In genomic region chr2:165835363-165835762, GRCh38 we compare ENCODE assay signal across 27 cellular contexts.
"Had no signal": no experiment of that assay in that cellular context is flagged by ENCODE, and none has a peak within 500 bp of the region (broad histone marks: within the 10 kb centered on the region; RNA-seq: fewer than 3 reads in every experiment).

No MANE protein-coding gene starts in this region.

- H3K36me3 Mint-ChIP-seq: neural progenitor cell; stimulated activated effector memory CD8-positive, alpha-beta T cell treated with anti-CD3 and anti-CD28 coated beads, Interleukin-12 subunit alpha, Interleukin-12 subunit beta, amount 100 ng/mL, for 72 hours had no signal

- H2AFZ ChIP-seq: neural progenitor cell, parathyroid adenoma had no signal

- H3K27ac ChIP-seq: neural progenitor cell, ovary, parathyroid adenoma, psoas muscle, right lobe of liver, sigmoid colon, stomach, thoracic aorta, thyroid gland, tibial nerve, upper lobe of left lung, vagina had no signal

- H3K9ac ChIP-seq: neural progenitor cell, parathyroid adenoma had no signal

- H3K27me3 Mint-ChIP-seq: progenitor cell of endocrine pancreas; stimulated activated naive B cell treated with anti-CD40 and anti-IgM and Interleukin-4, amounts not matched to agents 10 μg/mL and 1 μg/mL and 100 μg/mL, for 72 hours; stimulated activated naive CD8-positive, alpha-beta T cell treated with anti-CD3 and anti-CD28 coated beads, Interleukin-15, Interleukin-2, amounts not matched to agents 100 ng/mL and 50 ng/mL, for 24 hours had no signal

- H3K36me3 ChIP-seq: neural progenitor cell, ovary, right lobe of liver, sigmoid colon, stomach, thoracic aorta, thyroid gland, tibial nerve, upper lobe of left lung, vagina had no signal

- H3K79me2 ChIP-seq: parathyroid adenoma had no signal

- H3K27me3 ChIP-seq: neural progenitor cell, ovary, right lobe of liver, sigmoid colon, stomach, thyroid gland, tibial nerve, upper lobe of left lung, vagina had no signal

- H3K4me3 ChIP-seq: neural progenitor cell, ovary, psoas muscle, right lobe of liver, sigmoid colon, stomach, thoracic aorta, thyroid gland, tibial nerve, upper lobe of left lung, vagina had no signal

- ATAC-seq: psoas muscle; right cardiac atrium; right lobe of liver; stimulated activated effector memory CD8-positive, alpha-beta T cell treated with anti-CD3 and anti-CD28 coated beads, Interleukin-12 subunit alpha, Interleukin-12 subunit beta, amount 100 ng/mL, for 72 hours; stimulated activated naive B cell treated with anti-CD40 and anti-IgM and Interleukin-4, amounts not matched to agents 10 μg/mL and 1 μg/mL and 100 μg/mL, for 72 hours had no signal

- H3K9me3 ChIP-seq: ovary, psoas muscle, right lobe of liver, sigmoid colon, stomach, thoracic aorta, thyroid gland, tibial nerve, upper lobe of left lung, vagina had no signal

- H3K4me1 ChIP-seq: neural progenitor cell, parathyroid adenoma, psoas muscle, right lobe of liver, sigmoid colon, stomach, thyroid gland, tibial nerve, upper lobe of left lung, vagina had no signal

- H3K4me1 Mint-ChIP-seq: nephron; stimulated activated effector memory CD8-positive, alpha-beta T cell treated with anti-CD3 and anti-CD28 coated beads, Interleukin-12 subunit alpha, Interleukin-12 subunit beta, amount 100 ng/mL, for 72 hours; stimulated activated naive B cell treated with anti-CD40 and anti-IgM and Interleukin-4, amounts not matched to agents 10 μg/mL and 1 μg/mL and 100 μg/mL, for 72 hours had no signal

- H3K4me2 ChIP-seq: neural progenitor cell had no signal

- H3K9me3 Mint-ChIP-seq: nephron; neural progenitor cell; stimulated activated effector memory CD8-positive, alpha-beta T cell treated with anti-CD3 and anti-CD28 coated beads, Interleukin-12 subunit alpha, Interleukin-12 subunit beta, amount 100 ng/mL, for 72 hours; stimulated activated naive B cell treated with anti-CD40 and anti-IgM and Interleukin-4, amounts not matched to agents 10 μg/mL and 1 μg/mL and 100 μg/mL, for 72 hours; stimulated activated naive CD8-positive, alpha-beta T cell treated with anti-CD3 and anti-CD28 coated beads, Interleukin-15, Interleukin-2, amounts not matched to agents 100 ng/mL and 50 ng/mL, for 24 hours had no signal

- DNase-seq: occipital lobe; ovary; posterior cingulate gyrus; psoas muscle; right cardiac atrium; right lobe of liver; sigmoid colon; small intestine; stimulated activated CD4-positive, alpha-beta T cell treated with anti-CD3 and anti-CD28 coated beads, Interleukin-15, amount 100 ng/mL, for 24 hours; stimulated activated CD4-positive, alpha-beta T cell treated with anti-CD3 and anti-CD28 coated beads, Interleukin-2, amount 100 ng/mL, for 24 hours; stimulated activated CD4-positive, alpha-beta T cell treated with anti-CD3 and anti-CD28 coated beads, Interleukin-2, amount 100 ng/mL, for 48 hours; stimulated activated CD4-positive, alpha-beta T cell treated with anti-CD3 and anti-CD28 coated beads, Interleukin-4, amount 100 ng/mL, for 24 hours; stimulated activated naive B cell treated with anti-CD40 and anti-IgM and Interleukin-4, amounts not matched to agents 10 μg/mL and 1 μg/mL and 100 μg/mL, for 72 hours; stimulated activated naive CD4-positive, alpha-beta T cell treated with Interleukin-2 at 50 U/mL for 16 hours; stomach; thyroid gland; trophoblast cell; upper lobe of left lung had no signal

- H3K4me3 Mint-ChIP-seq: nephron; neural progenitor cell; stimulated activated effector memory CD8-positive, alpha-beta T cell treated with anti-CD3 and anti-CD28 coated beads, Interleukin-12 subunit alpha, Interleukin-12 subunit beta, amount 100 ng/mL, for 72 hours; stimulated activated naive B cell treated with anti-CD40 and anti-IgM and Interleukin-4, amounts not matched to agents 10 μg/mL and 1 μg/mL and 100 μg/mL, for 72 hours; stimulated activated naive CD8-positive, alpha-beta T cell treated with anti-CD3 and anti-CD28 coated beads, Interleukin-15, Interleukin-2, amounts not matched to agents 100 ng/mL and 50 ng/mL, for 24 hours had no signal

- H3K27ac Mint-ChIP-seq: nephron; neural progenitor cell; progenitor cell of endocrine pancreas; stimulated activated effector memory CD8-positive, alpha-beta T cell treated with anti-CD3 and anti-CD28 coated beads, Interleukin-12 subunit alpha, Interleukin-12 subunit beta, amount 100 ng/mL, for 72 hours; stimulated activated naive B cell treated with anti-CD40 and anti-IgM and Interleukin-4, amounts not matched to agents 10 μg/mL and 1 μg/mL and 100 μg/mL, for 72 hours; stimulated activated naive CD8-positive, alpha-beta T cell treated with anti-CD3 and anti-CD28 coated beads, Interleukin-15, Interleukin-2, amounts not matched to agents 100 ng/mL and 50 ng/mL, for 24 hours had no signal
